28 cellular contexts compared by ENCODE assay signal in genomic region chr12:67968725-67969124, GRCh38. TPM values are rescaled to one million over a fixed set of nuclear protein-coding genes. Genes with fewer than 3 reads are reported as not detected.
DNase-seq lines count a peak whose midpoint lies in the region; ATAC-seq, FAIRE-seq and TF ChIP-seq lines count a peak whose summit lies in the region.
"Had no signal": no experiment of that assay in that cellular context is flagged by ENCODE, and none has a peak within 500 bp of the region (broad histone marks: within the 10 kb centered on the region; RNA-seq: fewer than 3 reads in every experiment).

No MANE protein-coding gene starts in this region.

- intact Hi-C loops in left cardiac atrium (cut with DNase I), result no loop called here
- intact Hi-C loops in heart right ventricle (cut with DNase I), result no loop called here
- intact Hi-C loops in K562 (cut with micrococcal nuclease), result no loop called here

- no peak for TF ChIP-seq CTCF in heart right ventricle (IDR thresholded peaks at IDR 0.05)
- no peak for TF ChIP-seq CTCF in K562 (IDR thresholded peaks at IDR 0.05 in 2 of 3, conservative IDR thresholded peaks at IDR 0.05 in 1 of 3; ENCODE audit: insufficient read depth in 2 of 3, low read depth in 1 of 3, low read length in 3 of 3)
- TF ChIP-seq CTCF in neural cell (IDR thresholded peaks at IDR 0.05; ENCODE audit: poor library complexity, severe bottlenecking), result no peak
- TF ChIP-seq CTCF in osteocyte (IDR thresholded peaks at IDR 0.05), result no peak

- H4K20me1 ChIP-seq in K562 (replicated peaks; ENCODE audit: control insufficient read depth, insufficient read depth, low read length), result no peaks in the 10 kb centered on the region
- H4K20me1 ChIP-seq in neural cell (ENCODE audit: insufficient read depth), result no peaks in the 10 kb centered on the region
- H4K20me1 ChIP-seq: BLaER1 had no signal

- no peak for FAIRE-seq in K562 (lab: Jason Lieb, UNC)
- FAIRE-seq: A204.1, GM12878, GM12892, GM18507 had no signal

- DNase-seq in left cardiac atrium (no peak), heart right ventricle (no peak), K562 (ENCODE audit: extremely low read depth in 1 of 4, low spot score in 3 of 4) (no peak), osteocyte (ENCODE audit: extremely low spot score, unreplicated experiment) (no peak)
- DNase-seq: 8988T; ACHN; BE2C; C1 segment of cervical spinal cord; CD4-positive, alpha-beta memory T cell; CD4-positive, CD25-positive, alpha-beta regulatory T cell; CD8-positive, alpha-beta memory T cell; COR-L47; DMS 273 treated with DMSO at 0.1 percent for 48 hours; DMS79; DND-41; EL; GDM1 had no signal

- H3K27me3 ChIP-seq in heart right ventricle, result no peaks in the 10 kb centered on the region
- H3K27me3 ChIP-seq in K562 (ENCODE audit: control insufficient read depth in 2 of 2, insufficient read depth in 2 of 2, low read length in 2 of 2), result no peaks in the 10 kb centered on the region; a peak in 1 of 5 replicates
- H3K27me3 ChIP-seq in neural cell (ENCODE audit: insufficient read depth, low read depth, low read length), result no peaks in the 10 kb centered on the region
- H3K27me3 ChIP-seq: BE2C, BLaER1 had no signal

- H3K9me2 ChIP-seq in neural cell (ENCODE audit: insufficient read depth, low read length), result no peaks in the 10 kb centered on the region

- H3K36me3 ChIP-seq in heart right ventricle (no peaks in the 10 kb centered on the region), K562 (ENCODE audit: control insufficient read depth, insufficient read depth, low read length) (no peaks in the 10 kb centered on the region), neural cell (ENCODE audit: insufficient read depth, low read length) (no peaks in the 10 kb centered on the region)
- H3K36me3 ChIP-seq: BE2C, BLaER1 had no signal

- no peaks in the 10 kb centered on the region for H3K36me3 Mint-ChIP-seq in osteocyte (ENCODE audit: unreplicated experiment)
- H3K36me3 Mint-ChIP-seq: CD14-positive monocyte; CD4-positive, alpha-beta memory T cell; CD4-positive, CD25-positive, alpha-beta regulatory T cell; CD8-positive, alpha-beta memory T cell had no signal

- H3K27me3 Mint-ChIP-seq in osteocyte (ENCODE audit: unreplicated experiment), result no peaks in the 10 kb centered on the region

- CTCF ChIA-PET in K562 (lab: Yijun Ruan, JAX; ENCODE audit: low intra/inter-chr PET ratio), result no interaction called here

- TF ChIP-seq POLR2A in K562 (conservative IDR thresholded peaks at IDR 0.05), result no peak

- no TSS peak for BruUV-seq in K562 (replicated peaks; lab: Mats Ljungman, UMichigan)

- TF ChIP-seq EP300 in K562 (IDR thresholded peaks at IDR 0.05; ENCODE audit: low read length) (no peak), neural cell (conservative IDR thresholded peaks at IDR 0.05; ENCODE audit: poor library complexity, severe bottlenecking) (no peak)

- no peaks in the 10 kb centered on the region for H3K9me3 Mint-ChIP-seq in osteocyte (ENCODE audit: unreplicated experiment)
- H3K9me3 Mint-ChIP-seq: CD4-positive, alpha-beta memory T cell; CD8-positive, alpha-beta memory T cell had no signal

- no peak overlapping the region for H3K4me3 Mint-ChIP-seq in osteocyte (ENCODE audit: unreplicated experiment)
- H3K4me3 Mint-ChIP-seq: CD14-positive monocyte; CD4-positive, alpha-beta memory T cell; CD4-positive, CD25-positive, alpha-beta regulatory T cell; CD8-positive, alpha-beta memory T cell had no signal

- 63 to 76% methylated on average over 4 of the region's 4 CpGs for WGBS in heart right ventricle, 2 donors
- WGBS in K562 (ENCODE audit: insufficient coverage, low coverage, missing lambda C conversion rate), result 1% methylated on average over 4 of the region's 4 CpGs

- H3K79me2 ChIP-seq in K562 (ENCODE audit: control insufficient read depth, insufficient read depth, low read length) (no peaks in the 10 kb centered on the region), neural cell (replicated peaks; ENCODE audit: insufficient read depth, low read length) (no peaks in the 10 kb centered on the region)

- H3K4me1 Mint-ChIP-seq in osteocyte (ENCODE audit: unreplicated experiment), result peaks cover 6% of the 10 kb centered on the region
- H3K4me1 Mint-ChIP-seq: CD14-positive monocyte; CD4-positive, alpha-beta memory T cell; CD4-positive, CD25-positive, alpha-beta regulatory T cell; CD8-positive, alpha-beta memory T cell had no signal

- H3K9me3 ChIP-seq in heart right ventricle, result no peaks in the 10 kb centered on the region
- H3K9me3 ChIP-seq in K562 (replicated peaks; ENCODE audit: control insufficient read depth, insufficient read depth, low read depth, low read length), result no peaks in the 10 kb centered on the region
- H3K9me3 ChIP-seq in neural cell (ENCODE audit: low read length), result no peaks in the 10 kb centered on the region
- H3K9me3 ChIP-seq: BE2C, BLaER1 had no signal

- in situ Hi-C loops in K562 (cut with MboI), result no loop called here

- no peaks in the 10 kb centered on the region for H3F3A ChIP-seq in neural cell (ENCODE audit: insufficient read depth, low read length, poor library complexity, severe bottlenecking)

- H3K4me1 ChIP-seq in heart right ventricle (peaks cover 0 to 9% (median 0%) of the 10 kb centered on the region in 9 donors), K562 (replicated peaks in 1 of 2; ENCODE audit: control insufficient read depth in 2 of 2, insufficient read depth in 2 of 2, low read length in 2 of 2) (no peaks in the 10 kb centered on the region)
- H3K4me1 ChIP-seq: BE2C had no signal

- H3K4me2 ChIP-seq in K562 (ENCODE audit: insufficient read depth, low read length), result no peak overlapping the region
- no peak overlapping the region for H3K4me2 ChIP-seq in neural cell (ENCODE audit: low read length)
- H3K4me2 ChIP-seq: BLaER1 had no signal

- H2AFZ ChIP-seq in K562 (ENCODE audit: low read depth, low read length) (no peak overlapping the region), neural cell (ENCODE audit: low read depth, low read length) (no peak overlapping the region)

- ATAC-seq in left cardiac atrium (peak; percentile 24 to 64), heart right ventricle (no peak), K562 (no peak)
- ATAC-seq: GM12878 had no signal

- H3K4me3 ChIP-seq in heart right ventricle, result no peak overlapping the region
- no peak overlapping the region for H3K4me3 ChIP-seq in K562
- no peak overlapping the region for H3K4me3 ChIP-seq in neural cell (ENCODE audit: low read length)
- H3K4me3 ChIP-seq: BLaER1, GM12878 had no signal

- H3K9me1 ChIP-seq in K562 (ENCODE audit: control insufficient read depth, insufficient read depth, low read length), result no peaks in the 10 kb centered on the region

- POLR2A ChIA-PET in K562 (lab: Yijun Ruan, JAX), result no interaction called here

- no peak overlapping the region for H3K27ac ChIP-seq in heart right ventricle
- no peak overlapping the region for H3K27ac ChIP-seq in K562 (ENCODE audit: extremely low read depth, low read depth, low read length)
- H3K27ac ChIP-seq in neural cell (ENCODE audit: low read length), result peak overlapping the region; percentile 78
- H3K27ac ChIP-seq: BLaER1 had no signal

- H3K9ac ChIP-seq in K562 (ENCODE audit: insufficient read depth in 1 of 2, low read depth in 2 of 2, low read length in 2 of 2), result no peak overlapping the region
- no peak overlapping the region for H3K9ac ChIP-seq in neural cell (ENCODE audit: low read length)
- H3K9ac ChIP-seq: BLaER1 had no signal

- no peak overlapping the region for H3K27ac Mint-ChIP-seq in osteocyte (ENCODE audit: unreplicated experiment)
- H3K27ac Mint-ChIP-seq: CD14-positive monocyte; CD4-positive, alpha-beta memory T cell; CD4-positive, CD25-positive, alpha-beta regulatory T cell; CD8-positive, alpha-beta memory T cell had no signal

- TF ChIP-seq RAD21 in K562 (CRISPR knock-in tag; conservative IDR thresholded peaks at IDR 0.05 in 1 of 2, IDR thresholded peaks at IDR 0.05 in 1 of 2) (no peak), neural cell (conservative IDR thresholded peaks at IDR 0.05) (no peak)

TF ChIP-seq in K562, 482 proteins besides CTCF, POLR2A, EP300 and RAD21:
- 0 out of 2 replicates have a peak, but pooled peaks have one; percentile 15 for TF ChIP-seq NFE2L1 (tag; IDR thresholded peaks at IDR 0.05; ENCODE audit: borderline replicate concordance, low read depth)
- no peak for TF ChIP-seq TGIF2 (CRISPR knock-in tag; IDR thresholded peaks at IDR 0.05)
- TF ChIP-seq MAFG (tag; conservative IDR thresholded peaks at IDR 0.05), result peak; percentile 19; the same call in 1 of the 2 replicates

TF ChIP-seq in neural cell, 6 proteins besides CTCF, POLR2A, EP300 and RAD21 (continues in another document):
- TF ChIP-seq MXI1 (conservative IDR thresholded peaks at IDR 0.05; ENCODE audit: poor library complexity, severe bottlenecking), result no peak
- TF ChIP-seq SMC3 (conservative IDR thresholded peaks at IDR 0.05; ENCODE audit: poor library complexity), result no peak
- no peak for TF ChIP-seq TAF1 (IDR thresholded peaks at IDR 0.05; ENCODE audit: low read depth)
- TF ChIP-seq EZH2 (IDR thresholded peaks at IDR 0.05; ENCODE audit: borderline replicate concordance, insufficient read depth, low read length, poor library complexity, severe bottlenecking), result no peak

RNA-seq across cellular contexts. Expression of gene IFNG-AS1, which starts 20.5 kb away (rescaled TPM):
- 1 to 10 TPM in 1 of 2 donors, under 1 TPM in 1; 0.15 to 1.0 TPM for total RNA-seq in left cardiac atrium
- total RNA-seq in heart right ventricle, result 1 to 10 TPM in 2 of 10 donors, under 1 TPM in 5, not detected in 3; 0.13 to 1.7 (median 0.46) TPM
- polyA plus RNA-seq in heart right ventricle, result under 1 TPM in 1 of 2 donors, not detected in 1; 0.37 TPM
- not detected in 2 replicates for total RNA-seq in K562 (2011; cell fraction: chromatin; rRNA removed; ENCODE audit: low replicate concordance)
- total RNA-seq in K562 (2011; cell fraction: nucleolus; rRNA removed), result not detected in 2 replicates
- not detected in 2 replicates for total RNA-seq in K562 (2011; cell fraction: nucleoplasm; rRNA removed)
- total RNA-seq in K562 (2014; rRNA removed), result not detected in 2 replicates
- not detected in 2 replicates for total RNA-seq in K562 (2014; rRNA removed; fragmentation: Illumina TruSeq; extraction: Trizol)
- total RNA-seq in K562 (2015; rRNA removed; fragmentation: Illumina TruSeq; extraction: Trizol), result not detected in 2 replicates
- total RNA-seq in K562 (2021), result not detected in 2 replicates
- polyA plus RNA-seq in K562 (2011; rRNA removed), result not detected in 2 replicates
- not detected in 2 replicates for polyA plus RNA-seq in K562 (2011; cell fraction: cytosol; rRNA removed)
- polyA plus RNA-seq in K562 (2011; cell fraction: nucleus; rRNA removed), result not detected in 2 replicates
- not detected in 2 replicates for polyA plus RNA-seq in K562 (2012)
- polyA plus RNA-seq in K562 (2014; fragmentation: Illumina TruSeq; extraction: Trizol), result not detected in 2 replicates
- not detected for polyA plus RNA-seq in K562 (2014; fragmentation: Nextera tagmentation; extraction: Ambion mirVana)
- not detected in 2 replicates for polyA plus RNA-seq in K562 (2014; rRNA removed)
- polyA minus RNA-seq in K562 (2011; rRNA and poly(A)+ RNA removed), result not detected in 2 replicates
- polyA minus RNA-seq in K562 (2011; cell fraction: cytosol; rRNA and poly(A)+ RNA removed), result not detected in 2 replicates
- polyA minus RNA-seq in K562 (2011; cell fraction: nucleus; rRNA and poly(A)+ RNA removed), result not detected in 2 replicates
- not detected in 2 replicates for polyA plus RNA-seq in neural cell
- polyA minus RNA-seq in neural cell, result not detected in 2 replicates
- not detected in 2 replicates for total RNA-seq in osteocyte
- total RNA-seq: A673, Daoy, G401 had no signal
- polyA plus RNA-seq: AG04450, CD14-positive monocyte had no signal

Comparison
In these comparisons a context has a peak if more than half of its experiments do, and no peak if none do; other contexts are left out.
1. ATAC-seq: peak in left cardiac atrium (2 of 2); none in heart right ventricle (0 of 8) and K562 (single experiment).